In genomic region chr9:136265561-136266355, GRCh38 we compare ENCODE assay signal across 32 cellular contexts. TPM values are rescaled to one million over a fixed set of nuclear protein-coding genes. Genes with fewer than 3 reads are reported as not detected.
"Had no signal": no experiment of that assay in that cellular context is flagged by ENCODE, and none has a peak within 500 bp of the region (broad histone marks: within the 10 kb centered on the region; RNA-seq: fewer than 3 reads in every experiment).

No MANE protein-coding gene starts in this region.

- H3K27ac ChIP-seq: colonic mucosa, epithelial cell of prostate, gastrocnemius medialis, hepatocyte, left lung, ovary, psoas muscle, thoracic aorta, transverse colon, upper lobe of right lung, uterus had no signal

- H3K9me3 ChIP-seq: colonic mucosa, gastrocnemius medialis, left lung, ovary, psoas muscle, sigmoid colon, thoracic aorta, transverse colon, upper lobe of right lung, uterus had no signal

- H3K9me3 Mint-ChIP-seq: dendritic cell treated with granulocyte-macrophage colony-stimulating factor and Interleukin-4, amounts not matched to agents 40 ng/mL and 50 ng/mL, for 4 days; endodermal cell; naive thymus-derived CD4-positive, alpha-beta T cell; stimulated activated naive B cell treated with anti-CD40 and anti-IgM and Interleukin-4, amounts not matched to agents 10 μg/mL and 1 μg/mL and 100 μg/mL, for 72 hours; stimulated activated naive CD8-positive, alpha-beta T cell treated with anti-CD3 and anti-CD28 coated beads, Interleukin-15, Interleukin-2, amounts not matched to agents 100 ng/mL and 50 ng/mL, for 24 hours had no signal

- H3K27me3 ChIP-seq: colonic mucosa, hepatocyte, ovary, sigmoid colon, upper lobe of right lung, uterus had no signal

- H3K79me2 ChIP-seq: hepatocyte had no signal

- H2AFZ ChIP-seq: hepatocyte had no signal

- H3K36me3 ChIP-seq: colonic mucosa, gastrocnemius medialis, left lung, ovary, sigmoid colon, thoracic aorta, transverse colon, upper lobe of right lung, uterus had no signal

- H3K27ac Mint-ChIP-seq: endodermal cell; nephron; stimulated activated naive CD8-positive, alpha-beta T cell treated with anti-CD3 and anti-CD28 coated beads, Interleukin-15, Interleukin-2, amounts not matched to agents 100 ng/mL and 50 ng/mL, for 24 hours had no signal

- H3K4me2 ChIP-seq: hepatocyte had no signal

- H3K36me3 Mint-ChIP-seq: naive thymus-derived CD4-positive, alpha-beta T cell; stimulated activated naive B cell treated with anti-CD40 and anti-IgM and Interleukin-4, amounts not matched to agents 10 μg/mL and 1 μg/mL and 100 μg/mL, for 72 hours had no signal

- DNase-seq: colonic mucosa; effector CD8-positive, alpha-beta T cell; endodermal cell; foreskin fibroblast; gastrocnemius medialis; head of caudate nucleus; left cardiac atrium; mesendoderm; midbrain; naive thymus-derived CD4-positive, alpha-beta T cell; occipital lobe; ovary; psoas muscle; sigmoid colon; stimulated activated CD4-positive, alpha-beta T cell treated with anti-CD3 and anti-CD28 coated beads, Interleukin-2, amount 100 ng/mL, for 24 hours; stimulated activated CD4-positive, alpha-beta T cell treated with anti-CD3 and anti-CD28 coated beads, Interleukin-4, amount 100 ng/mL, for 24 hours; stimulated activated naive B cell treated with anti-CD40 and anti-IgM and Interleukin-4, amounts not matched to agents 10 μg/mL and 1 μg/mL and 100 μg/mL, for 72 hours; transverse colon; upper lobe of right lung; uterus had no signal

- H3K4me1 ChIP-seq: colonic mucosa, psoas muscle, uterus had no signal

- ATAC-seq: esophagus mucosa; gastrocnemius medialis; left cardiac atrium; left lung; naive thymus-derived CD4-positive, alpha-beta T cell; psoas muscle; right cardiac atrium; stimulated activated naive B cell treated with anti-CD40 and anti-IgM and Interleukin-4, amounts not matched to agents 10 μg/mL and 1 μg/mL and 100 μg/mL, for 72 hours; upper lobe of right lung had no signal

- H3K27me3 Mint-ChIP-seq: stimulated activated naive CD8-positive, alpha-beta T cell treated with anti-CD3 and anti-CD28 coated beads, Interleukin-15, Interleukin-2, amounts not matched to agents 100 ng/mL and 50 ng/mL, for 24 hours had no signal

- H3K4me3 ChIP-seq: colonic mucosa, gastrocnemius medialis, hepatocyte, ovary, psoas muscle, sigmoid colon, thoracic aorta, transverse colon, upper lobe of right lung, uterus had no signal

RNA-seq across cellular contexts. Expression of gene CCDC187, which starts 38.1 kb away (rescaled TPM):
- total RNA-seq: esophagus mucosa, gastrocnemius medialis, glomerular endothelial cell, left cardiac atrium, lung microvascular endothelial cell, psoas muscle, renal cortical epithelial cell, right cardiac atrium, sigmoid colon, thoracic aorta had no signal
- polyA plus RNA-seq: naive thymus-derived CD4-positive, alpha-beta T cell; psoas muscle; right cardiac atrium had no signal
